4 cellular contexts compared by ENCODE assay signal in the genomic region with DNA sequence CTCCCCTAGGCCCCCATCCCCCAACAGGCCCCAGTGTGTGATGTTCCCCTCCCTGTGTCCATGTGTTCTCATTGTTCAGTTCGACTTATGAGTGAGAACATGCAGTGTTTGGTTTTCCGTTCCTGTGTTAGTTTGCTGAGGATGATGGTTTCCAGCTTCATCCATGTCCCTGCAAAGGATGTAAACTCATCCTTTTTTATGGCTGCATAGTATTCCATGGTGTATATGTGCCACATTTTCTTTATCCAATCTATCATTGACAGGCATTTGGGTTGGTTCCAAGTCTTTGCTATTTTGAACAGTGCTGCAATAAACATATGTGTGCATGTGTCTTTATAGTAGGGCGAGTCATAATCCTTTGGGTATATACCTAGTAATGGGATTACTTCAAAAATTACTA.
DNase-seq lines count a peak whose midpoint lies in the region; ATAC-seq, FAIRE-seq and TF ChIP-seq lines count a peak whose summit lies in the region.
"Not testable (repeated sequence)": the region's sequence is repeated elsewhere in the genome, so short reads cannot be mapped to it uniquely, and the experiment has no call there.

No MANE protein-coding gene starts in this region.

- TF ChIP-seq EP300 in K562 (IDR thresholded peaks at IDR 0.05; ENCODE audit: low read length) = not testable (repeated sequence)

- not testable (repeated sequence) for H3K4me1 ChIP-seq in HEK293 (ENCODE audit: control insufficient read depth, insufficient read depth, low read length); K562 (replicated peaks in 1 of 2; ENCODE audit: control insufficient read depth in 2 of 2, insufficient read depth in 2 of 2, low read length in 2 of 2)

- H3K9me3 ChIP-seq in HEK293 (ENCODE audit: control insufficient read depth, insufficient read depth, low read depth, low read length); K562 (replicated peaks; ENCODE audit: control insufficient read depth, insufficient read depth, low read depth, low read length): not testable (repeated sequence)

- not testable (repeated sequence) for BruUV-seq in K562 (replicated peaks; lab: Mats Ljungman, UMichigan)

- CTCF ChIA-PET in HEK293 (lab: Yijun Ruan, JAX) = interaction anchor here (1.7 kb wide), 1 partner anchor 29 kb away, joined by 6 read pairs; no protein-coding TSS in a partner anchor
- CTCF ChIA-PET in K562 (lab: Yijun Ruan, JAX; ENCODE audit: low intra/inter-chr PET ratio) = not testable (repeated sequence)

- TF ChIP-seq CTCF in HEK293 (tag by site-specific recombination; IDR thresholded peaks at IDR 0.05); K562 (IDR thresholded peaks at IDR 0.05 in 2 of 3, conservative IDR thresholded peaks at IDR 0.05 in 1 of 3; ENCODE audit: insufficient read depth in 2 of 3, low read depth in 1 of 3, low read length in 3 of 3): not testable (repeated sequence)

- H3K4me3 ChIP-seq in HEK293 (ENCODE audit: low read depth, low read length); K562: not testable (repeated sequence)

- not testable (repeated sequence) for TF ChIP-seq POLR2A in K562 (conservative IDR thresholded peaks at IDR 0.05)

- not testable (repeated sequence) for H3K36me3 ChIP-seq in HEK293 (ENCODE audit: control insufficient read depth in 2 of 2, insufficient read depth in 1 of 2, low read length in 2 of 2); K562 (ENCODE audit: control insufficient read depth, insufficient read depth, low read length)

- 0% methylated on average over 1 of the region's 3 CpGs for WGBS in K562 (ENCODE audit: insufficient coverage, low coverage, missing lambda C conversion rate)

- H3K4me2 ChIP-seq in K562 (ENCODE audit: insufficient read depth, low read length) = not testable (repeated sequence)

- H3K9me1 ChIP-seq in K562 (ENCODE audit: control insufficient read depth, insufficient read depth, low read length) = not testable (repeated sequence)

- in situ Hi-C loops in K562 (cut with MboI) = not testable (repeated sequence)

- POLR2A ChIA-PET in HEK293 (lab: Yijun Ruan, JAX); K562 (lab: Yijun Ruan, JAX): not testable (repeated sequence)

- not testable (repeated sequence) for H3K79me2 ChIP-seq in K562 (ENCODE audit: control insufficient read depth, insufficient read depth, low read length)

- ATAC-seq in K562 = not testable (repeated sequence)

- H2AFZ ChIP-seq in K562 (ENCODE audit: low read depth, low read length) = not testable (repeated sequence)

- peak; percentile 10 for DNase-seq in NCI-H524 treated with DMSO at 0.1 percent for 48 hours (lab: John Stamatoyannopoulos, UW)
- DNase-seq in NCI-H82 (lab: John Stamatoyannopoulos, UW) = peak; percentile 15
- DNase-seq in K562 (ENCODE audit: extremely low read depth in 1 of 4, low spot score in 3 of 4) = not testable (repeated sequence)

- H3K9ac ChIP-seq in K562 (ENCODE audit: insufficient read depth in 1 of 2, low read depth in 2 of 2, low read length in 2 of 2) = not testable (repeated sequence)

- not testable (repeated sequence) for H3K27me3 ChIP-seq in K562 (ENCODE audit: control insufficient read depth in 2 of 2, insufficient read depth in 2 of 2, low read length in 2 of 2)

- not testable (repeated sequence) for FAIRE-seq in K562 (lab: Jason Lieb, UNC)

- intact Hi-C loops in K562 (cut with micrococcal nuclease) = not testable (repeated sequence)

- not testable (repeated sequence) for H4K20me1 ChIP-seq in K562 (replicated peaks; ENCODE audit: control insufficient read depth, insufficient read depth, low read length)

- TF ChIP-seq RAD21 in K562 (CRISPR knock-in tag; conservative IDR thresholded peaks at IDR 0.05 in 1 of 2, IDR thresholded peaks at IDR 0.05 in 1 of 2) = not testable (repeated sequence)

- H3K27ac ChIP-seq in HEK293 (ENCODE audit: extremely low read depth, low read depth, low read length); K562 (ENCODE audit: extremely low read depth, low read depth, low read length): not testable (repeated sequence)

TF ChIP-seq in HEK293, 187 proteins besides CTCF, POLR2A, EP300 and RAD21:
- peak; percentile 60; the same call in 1 of the 2 replicates for TF ChIP-seq ZNF146 (tag by site-specific recombination; IDR thresholded peaks at IDR 0.05)
- TF ChIP-seq, protein P1, sequence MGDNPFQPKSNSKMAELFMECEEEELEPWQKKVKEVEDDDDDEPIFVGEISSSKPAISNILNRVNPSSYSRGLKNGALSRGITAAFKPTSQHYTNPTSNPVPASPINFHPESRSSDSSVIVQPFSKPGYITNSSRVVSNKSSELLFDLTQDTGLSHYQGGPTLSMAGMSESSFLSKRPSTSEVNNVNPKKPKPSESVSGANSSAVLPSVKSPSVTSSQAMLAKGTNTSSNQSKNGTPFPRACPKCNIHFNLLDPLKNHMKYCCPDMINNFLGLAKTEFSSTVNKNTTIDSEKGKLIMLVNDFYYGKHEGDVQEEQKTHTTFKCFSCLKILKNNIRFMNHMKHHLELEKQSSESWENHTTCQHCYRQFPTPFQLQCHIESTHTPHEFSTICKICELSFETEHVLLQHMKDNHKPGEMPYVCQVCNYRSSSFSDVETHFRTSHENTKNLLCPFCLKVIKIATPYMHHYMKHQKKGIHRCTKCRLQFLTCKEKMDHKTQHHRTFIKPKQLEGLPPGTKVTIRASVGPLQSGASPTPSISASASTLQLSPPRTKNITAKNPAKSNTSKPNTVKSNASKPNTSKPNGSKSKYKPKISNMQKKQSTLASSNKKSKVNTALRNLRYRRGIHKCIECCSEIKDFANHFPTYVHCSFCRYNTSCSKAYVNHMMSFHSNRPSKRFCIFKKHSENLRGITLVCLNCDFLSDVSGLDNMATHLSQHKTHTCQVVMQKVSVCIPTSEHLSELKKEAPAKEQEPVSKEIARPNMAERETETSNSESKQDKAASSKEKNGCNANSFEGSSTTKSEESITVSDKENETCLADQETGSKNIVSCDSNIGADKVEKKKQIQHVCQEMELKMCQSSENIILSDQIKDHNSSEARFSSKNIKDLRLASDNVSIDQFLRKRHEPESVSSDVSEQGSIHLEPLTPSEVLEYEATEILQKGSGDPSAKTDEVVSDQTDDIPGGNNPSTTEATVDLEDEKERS (tag by site-specific recombination; IDR thresholded peaks at IDR 0.05) = 0 out of 2 replicates have a peak, but pooled peaks have one; percentile 9
TF ChIP-seq in HEK293: peak in this region for 2; not testable (repeated sequence) for 185.

TF ChIP-seq in K562, 482 proteins besides CTCF, POLR2A, EP300 and RAD21:
- peak; percentile 59 for TF ChIP-seq ZNF146 (CRISPR knock-in tag; IDR thresholded peaks at IDR 0.05; ENCODE audit: unreplicated experiment)
